ENCODE assay signal across 8 cellular contexts in genomic region chr2:160269365-160269764, GRCh38.
DNase-seq lines count a peak whose midpoint lies in the region; FAIRE-seq and TF ChIP-seq lines count a peak whose summit lies in the region.

No MANE protein-coding gene starts in this region.

- no peaks in the 10 kb centered on the region for H3K9me3 Mint-ChIP-seq in IgD-negative memory B cell
- H3K9me3 Mint-ChIP-seq in chondrocyte (ENCODE audit: low read depth) = no peaks in the 10 kb centered on the region

- H3K36me3 Mint-ChIP-seq in IgD-negative memory B cell (no peaks in the 10 kb centered on the region), chondrocyte (ENCODE audit: low read depth) (peaks cover 37% of the 10 kb centered on the region)

- DNase-seq in DMS79 (lab: John Stamatoyannopoulos, UW) (peak; percentile 75), chondrocyte (ENCODE audit: low spot score) (no peak), D721Med (ENCODE audit: insufficient read length, low spot score) (no peak), NCI-H1694 treated with DMSO at 0.1 percent for 48 hours (lab: John Stamatoyannopoulos, UW) (no peak), GM19240 (ENCODE audit: insufficient read length, low spot score) (no peak)
- DNase-seq in stimulated activated naive CD4-positive, alpha-beta T cell (lab: John Stamatoyannopoulos, UW) = no peak

- H3K9me3 ChIP-seq in mononuclear cell (ENCODE audit: low read depth, low read length) = no peaks in the 10 kb centered on the region

- peak overlapping the region; percentile 19 for H3K4me3 ChIP-seq in mononuclear cell (ENCODE audit: low read length)

- H3K27me3 ChIP-seq in mononuclear cell (ENCODE audit: insufficient read depth, low read length) = no peaks in the 10 kb centered on the region

- peaks cover 4% of the 10 kb centered on the region for H3K27me3 Mint-ChIP-seq in IgD-negative memory B cell
- H3K27me3 Mint-ChIP-seq in chondrocyte (ENCODE audit: low read depth) = no peaks in the 10 kb centered on the region

- H3K4me1 Mint-ChIP-seq in IgD-negative memory B cell = peaks cover 7 to 16% (median 11%) of the 10 kb centered on the region in 3 donors
- peaks cover 90% of the 10 kb centered on the region for H3K4me1 Mint-ChIP-seq in chondrocyte (ENCODE audit: low read depth)

- H3K4me1 ChIP-seq in mononuclear cell (ENCODE audit: insufficient read depth, low read length) = peaks cover 15% of the 10 kb centered on the region

- no peak for FAIRE-seq in D721Med (lab: Jason Lieb, UNC)

- H3K4me3 Mint-ChIP-seq in IgD-negative memory B cell (peak overlapping the region; percentile 79 to 94 (median 88)), chondrocyte (ENCODE audit: unreplicated experiment) (peak overlapping the region; percentile 62)

- H3K27ac Mint-ChIP-seq in IgD-negative memory B cell (peak overlapping the region; percentile 58 to 92 (median 86)), chondrocyte (ENCODE audit: unreplicated experiment) (peak overlapping the region; percentile 97)

- TF ChIP-seq CTCF in chondrocyte (IDR thresholded peaks at IDR 0.05) = no peak
- no peak for TF ChIP-seq CTCF in D721Med (IDR thresholded peaks at IDR 0.05; ENCODE audit: insufficient read depth, missing control alignments)
